8 cellular contexts compared by ENCODE assay signal in genomic region chr11:18011633-18012313, GRCh38. TPM values are rescaled to one million over a fixed set of nuclear protein-coding genes. Genes with fewer than 3 reads are reported as not detected.
DNase-seq lines count a peak whose midpoint lies in the region; ATAC-seq and TF ChIP-seq lines count a peak whose summit lies in the region.

No MANE protein-coding gene starts in this region.

- peaks cover 1% of the 10 kb centered on the region for H3K9me3 Mint-ChIP-seq in activated naive CD8-positive, alpha-beta T cell treated with anti-CD3 and anti-CD28 coated beads for 36 hours

- H3K27ac Mint-ChIP-seq in activated naive CD8-positive, alpha-beta T cell treated with anti-CD3 and anti-CD28 coated beads for 36 hours, result peak overlapping the region; percentile 89

- peaks cover 0 to 2% of the 10 kb centered on the region in 2 donors for H3K36me3 ChIP-seq in left lung

- H3K4me3 Mint-ChIP-seq in activated naive CD8-positive, alpha-beta T cell treated with anti-CD3 and anti-CD28 coated beads for 36 hours, result peak overlapping the region; percentile 97

- H3K36me3 Mint-ChIP-seq in activated naive CD8-positive, alpha-beta T cell treated with anti-CD3 and anti-CD28 coated beads for 36 hours, result peaks cover 8% of the 10 kb centered on the region

- intact Hi-C loops in left lung (cut with DNase I), result loop anchor here in 1 of 2 donors (10.0 kb wide), 1 partner anchor 93 kb away; the partner anchor contains the start of gene SAAL1

- no peak for ATAC-seq in left lung
- no peak for ATAC-seq in GM18502 (IDR thresholded peaks at IDR 0.05; ENCODE audit: poor library complexity, unreplicated experiment)
- ATAC-seq in GM18907 (IDR thresholded peaks at IDR 0.05; ENCODE audit: unreplicated experiment), result no peak

- H3K9me3 ChIP-seq in left lung, result no peaks in the 10 kb centered on the region

- no peak for TF ChIP-seq CTCF in left lung (IDR thresholded peaks at IDR 0.05)

- H3K27me3 Mint-ChIP-seq in activated naive CD8-positive, alpha-beta T cell treated with anti-CD3 and anti-CD28 coated beads for 36 hours, result no peaks in the 10 kb centered on the region

- H3K27me3 ChIP-seq in left lung, result no peaks in the 10 kb centered on the region

- H3K4me1 Mint-ChIP-seq in activated naive CD8-positive, alpha-beta T cell treated with anti-CD3 and anti-CD28 coated beads for 36 hours, result peaks cover 39% of the 10 kb centered on the region

- DNase-seq in activated naive CD4-positive, alpha-beta T cell treated with Interleukin-2 at 50 U/mL for 16 hours, result peak; percentile 4
- no peak for DNase-seq in activated naive CD4-positive, alpha-beta T cell (lab: John Stamatoyannopoulos, UW)
- no peak for DNase-seq in activated naive CD8-positive, alpha-beta T cell treated with anti-CD3 and anti-CD28 coated beads for 36 hours
- DNase-seq in left lung (no peak), DMS 273 (lab: John Stamatoyannopoulos, UW; ENCODE audit: unreplicated experiment) (no peak)

- H3K27ac ChIP-seq in left lung (peak overlapping the region in 1 of 2 donors; percentile 86), temporal lobe (ENCODE audit: low read depth, low read length) (peak overlapping the region; percentile 12)

- H3K4me1 ChIP-seq in left lung, result peaks cover 0 to 15% of the 10 kb centered on the region in 2 donors

- H3K4me3 ChIP-seq in left lung, result peak overlapping the region; percentile 69

RNA-seq across cellular contexts. Expression of gene SERGEF, which starts 1.1 kb away (rescaled TPM):
- total RNA-seq in activated naive CD8-positive, alpha-beta T cell treated with anti-CD3 and anti-CD28 coated beads for 36 hours, result 10 to 100 TPM; 37.0 to 38.0 TPM
- total RNA-seq in left lung (10 to 100 TPM; 25.4 to 26.1 TPM), temporal lobe (41.1 TPM)

RNA-seq across cellular contexts. Expression of gene TPH1, which starts 34.3 kb away (rescaled TPM):
- total RNA-seq in activated naive CD8-positive, alpha-beta T cell treated with anti-CD3 and anti-CD28 coated beads for 36 hours, result 1 to 10 TPM in 1 of 2 experiments, under 1 TPM in 1; 0.46 to 1.0 TPM
- total RNA-seq in left lung (under 1 TPM; 0.26 TPM), temporal lobe (0.49 TPM)
